ENCODE assay signal across 9 cellular contexts in genomic region chr22:33519140-33519973, GRCh38.
DNase-seq lines count a peak whose midpoint lies in the region; ATAC-seq and TF ChIP-seq lines count a peak whose summit lies in the region.
"Had no signal": no experiment of that assay in that cellular context is flagged by ENCODE, and none has a peak within 500 bp of the region (broad histone marks: within the 10 kb centered on the region; RNA-seq: fewer than 3 reads in every experiment).

No MANE protein-coding gene starts in this region.

- no peak overlapping the region for H3K4me3 Mint-ChIP-seq in activated CD4-positive, alpha-beta T cell treated with anti-CD3 and anti-CD28 coated beads, Interleukin-2, amount 10 ng/mL, durations not matched to agents 24 days and 14 days
- no peak overlapping the region for H3K4me3 Mint-ChIP-seq in activated CD8-positive, alpha-beta T cell treated with anti-CD3 and anti-CD28 coated beads for 36 hours
- H3K4me3 Mint-ChIP-seq: stimulated activated naive CD8-positive, alpha-beta T cell treated with anti-CD3 and anti-CD28 coated beads, Interleukin-15, Interleukin-2, amounts not matched to agents 100 ng/mL and 50 ng/mL, for 24 hours had no signal

- no peaks in the 10 kb centered on the region for H3K27me3 Mint-ChIP-seq in activated CD4-positive, alpha-beta T cell treated with anti-CD3 and anti-CD28 coated beads, Interleukin-2, amount 10 ng/mL, durations not matched to agents 24 days and 14 days
- H3K27me3 Mint-ChIP-seq in activated CD8-positive, alpha-beta T cell treated with anti-CD3 and anti-CD28 coated beads for 36 hours: no peaks in the 10 kb centered on the region
- H3K27me3 Mint-ChIP-seq: stimulated activated naive CD8-positive, alpha-beta T cell treated with anti-CD3 and anti-CD28 coated beads, Interleukin-15, Interleukin-2, amounts not matched to agents 100 ng/mL and 50 ng/mL, for 24 hours had no signal

- TF ChIP-seq CTCF in activated CD8-positive, alpha-beta T cell treated with anti-CD3 and anti-CD28 coated beads for 36 hours (IDR thresholded peaks at IDR 0.05): peak; percentile 59

- no peak overlapping the region for H3K27ac Mint-ChIP-seq in activated CD4-positive, alpha-beta T cell treated with anti-CD3 and anti-CD28 coated beads, Interleukin-2, amount 10 ng/mL, durations not matched to agents 24 days and 14 days
- H3K27ac Mint-ChIP-seq in activated CD8-positive, alpha-beta T cell treated with anti-CD3 and anti-CD28 coated beads for 36 hours: no peak overlapping the region
- H3K27ac Mint-ChIP-seq: stimulated activated naive CD8-positive, alpha-beta T cell treated with anti-CD3 and anti-CD28 coated beads, Interleukin-15, Interleukin-2, amounts not matched to agents 100 ng/mL and 50 ng/mL, for 24 hours had no signal

- no peak for ATAC-seq in activated CD8-positive, alpha-beta T cell treated with anti-CD3 and anti-CD28 coated beads for 36 hours
- ATAC-seq in left ventricle myocardium superior (peak; percentile 67), GM19023 (IDR thresholded peaks at IDR 0.05; ENCODE audit: unreplicated experiment) (no peak), HG02678 (IDR thresholded peaks at IDR 0.05; ENCODE audit: unreplicated experiment) (no peak)

- peak; percentile 59 for DNase-seq in activated CD4-positive, alpha-beta T cell treated with anti-CD3 and anti-CD28 coated beads, Interleukin-2, amount 10 ng/mL, durations not matched to agents 24 days and 14 days
- DNase-seq in activated CD4-positive, alpha-beta T cell treated with anti-CD3 and anti-CD28 coated beads for 4 hours: no peak
- DNase-seq in M059J (ENCODE audit: low read depth): peak; percentile 3
- DNase-seq in activated CD8-positive, alpha-beta T cell treated with anti-CD3 and anti-CD28 coated beads for 36 hours: peak; percentile 3
- DNase-seq in left ventricle myocardium superior: peak; percentile 40
- DNase-seq in renal cortical epithelial cell (ENCODE audit: low read depth): peak; percentile 64

- POLR2A ChIA-PET in activated CD8-positive, alpha-beta T cell treated with anti-CD3 and anti-CD28 coated beads for 36 hours (lab: Charles Lee): no interaction called here

- H3K4me1 Mint-ChIP-seq in activated CD4-positive, alpha-beta T cell treated with anti-CD3 and anti-CD28 coated beads, Interleukin-2, amount 10 ng/mL, durations not matched to agents 24 days and 14 days: no peaks in the 10 kb centered on the region
- H3K4me1 Mint-ChIP-seq in activated CD8-positive, alpha-beta T cell treated with anti-CD3 and anti-CD28 coated beads for 36 hours (ENCODE audit: low read depth): no peaks in the 10 kb centered on the region

- CTCF ChIA-PET in activated CD8-positive, alpha-beta T cell treated with anti-CD3 and anti-CD28 coated beads for 36 hours (lab: Charles Lee): interaction anchor here (0.7 to 1.5 kb wide), 9 partner anchors 9 to 1631 kb away, joined by 3 to 6 read pairs (median 3); no protein-coding TSS in a partner anchor

- intact Hi-C loops in activated CD4-positive, alpha-beta T cell treated with anti-CD3 and anti-CD28 coated beads, Interleukin-2, amount 10 ng/mL, durations not matched to agents 24 days and 14 days (cut with micrococcal nuclease): loop anchor here (1.0 kb wide), 1 partner anchor 60 kb away; no protein-coding TSS in a partner anchor
- intact Hi-C loops in activated CD8-positive, alpha-beta T cell treated with anti-CD3 and anti-CD28 coated beads for 36 hours (cut with micrococcal nuclease): no loop called here
- intact Hi-C loops in left ventricle myocardium superior (cut with micrococcal nuclease): no loop called here

- H3K36me3 Mint-ChIP-seq in activated CD4-positive, alpha-beta T cell treated with anti-CD3 and anti-CD28 coated beads, Interleukin-2, amount 10 ng/mL, durations not matched to agents 24 days and 14 days (ENCODE audit: low read depth): no peaks in the 10 kb centered on the region
- H3K36me3 Mint-ChIP-seq in activated CD8-positive, alpha-beta T cell treated with anti-CD3 and anti-CD28 coated beads for 36 hours (ENCODE audit: low read depth): no peaks in the 10 kb centered on the region

- H3K9me3 Mint-ChIP-seq in activated CD4-positive, alpha-beta T cell treated with anti-CD3 and anti-CD28 coated beads, Interleukin-2, amount 10 ng/mL, durations not matched to agents 24 days and 14 days: no peaks in the 10 kb centered on the region
- H3K9me3 Mint-ChIP-seq in activated CD8-positive, alpha-beta T cell treated with anti-CD3 and anti-CD28 coated beads for 36 hours: peaks cover 4% of the 10 kb centered on the region
- H3K9me3 Mint-ChIP-seq: stimulated activated naive CD8-positive, alpha-beta T cell treated with anti-CD3 and anti-CD28 coated beads, Interleukin-15, Interleukin-2, amounts not matched to agents 100 ng/mL and 50 ng/mL, for 24 hours had no signal

Comparison
In these comparisons a context has a peak if more than half of its experiments do, and no peak if none do; other contexts are left out.
1. DNase-seq: peak in activated CD4-positive, alpha-beta T cell treated with anti-CD3 and anti-CD28 coated beads, Interleukin-2, amount 10 ng/mL, durations not matched to agents 24 days and 14 days (single experiment), M059J (single experiment), activated CD8-positive, alpha-beta T cell treated with anti-CD3 and anti-CD28 coated beads for 36 hours (single experiment), left ventricle myocardium superior (single experiment) and renal cortical epithelial cell (single experiment); none in activated CD4-positive, alpha-beta T cell treated with anti-CD3 and anti-CD28 coated beads for 4 hours (0 of 2).